29 cellular contexts compared by ENCODE assay signal in genomic region chr21:26581818-26582217, GRCh38. TPM values are rescaled to one million over a fixed set of nuclear protein-coding genes. Genes with fewer than 3 reads are reported as not detected.
"Had no signal": no experiment of that assay in that cellular context is flagged by ENCODE, and none has a peak within 500 bp of the region (broad histone marks: within the 10 kb centered on the region; RNA-seq: fewer than 3 reads in every experiment).

No MANE protein-coding gene starts in this region.

- FAIRE-seq: colon, endometrium, endothelial cell of umbilical vein, frontal cortex had no signal

- H3K36me3 ChIP-seq: colonic mucosa, esophagus muscularis mucosa, esophagus squamous epithelium, gastrocnemius medialis, gastroesophageal sphincter, heart left ventricle, heart right ventricle had no signal

- H3K4me1 ChIP-seq: colonic mucosa, esophagus muscularis mucosa, esophagus squamous epithelium, foreskin keratinocyte, gastrocnemius medialis, gastroesophageal sphincter, heart left ventricle, heart right ventricle had no signal

- ATAC-seq: effector memory CD8-positive, alpha-beta T cell; esophagus mucosa; foreskin keratinocyte; gastrocnemius medialis; gastroesophageal sphincter; heart left ventricle; heart right ventricle had no signal

- H3K27ac ChIP-seq: colonic mucosa, coronary artery, dorsolateral prefrontal cortex, epithelial cell of prostate, esophagus muscularis mucosa, esophagus squamous epithelium, foreskin keratinocyte, gastrocnemius medialis, gastroesophageal sphincter, heart left ventricle, heart right ventricle had no signal

- H3K9me3 ChIP-seq: colonic mucosa, gastrocnemius medialis had no signal

- H3K4me3 ChIP-seq: colonic mucosa, coronary artery, dorsolateral prefrontal cortex, esophagus muscularis mucosa, esophagus squamous epithelium, gastrocnemius medialis, gastroesophageal sphincter, heart left ventricle, heart right ventricle had no signal

- DNase-seq: colonic mucosa; cortex of kidney; dermis blood vessel endothelial cell; dorsolateral prefrontal cortex; effector CD4-positive, alpha-beta T cell; effector CD8-positive, alpha-beta T cell; effector memory CD4-positive, alpha-beta T cell; effector memory CD8-positive, alpha-beta T cell; endodermal cell; erythroblast; esophagus squamous epithelium; foreskin fibroblast; foreskin keratinocyte; foreskin melanocyte; gastrocnemius medialis; glutamatergic neuron; head of caudate nucleus; heart left ventricle; heart right ventricle had no signal

RNA-seq across cellular contexts. Expression of gene CYYR1, which starts 8.7 kb away (rescaled TPM):
- polyA plus RNA-seq: fibroblast of lung had no signal
